Comparison of ENCODE assay signal across 1 cellular context in the genomic region with DNA sequence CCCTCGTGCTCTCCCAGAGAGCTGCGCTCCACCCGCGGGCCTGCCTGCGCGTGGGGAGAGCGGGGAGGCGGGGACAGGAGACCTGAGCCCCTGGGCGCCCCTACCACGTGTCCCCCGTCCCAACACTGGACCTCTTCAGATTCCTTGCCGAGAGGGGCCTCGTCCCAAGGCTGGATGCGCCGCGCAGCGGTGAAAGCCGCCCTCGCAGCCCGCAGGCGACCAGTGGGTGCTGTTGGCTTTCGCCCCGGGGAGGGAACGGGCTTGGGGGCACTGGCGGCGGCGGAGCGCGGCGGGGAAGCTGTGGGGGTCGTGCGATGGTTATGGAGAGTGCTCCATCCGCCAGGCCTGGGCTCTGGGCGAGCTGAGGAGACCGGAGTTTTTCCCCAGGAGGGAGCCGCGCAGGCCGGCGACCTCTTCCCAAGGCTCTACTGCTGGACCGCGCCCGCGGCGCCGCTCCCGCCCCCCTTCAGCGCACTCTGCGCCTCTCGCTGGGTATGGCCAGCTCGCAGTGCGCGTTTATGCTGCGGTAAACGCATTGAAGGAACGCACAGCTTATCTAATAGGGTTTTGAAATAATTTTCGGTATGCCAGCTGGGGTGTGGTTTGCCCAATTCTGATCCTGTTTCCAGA.
TF ChIP-seq lines count a peak whose summit lies in the region.

No MANE protein-coding gene starts in this region.

TF ChIP-seq in GM12878, 131 proteins besides CTCF, POLR2A, EP300 and RAD21:
- TF ChIP-seq, protein P1, sequence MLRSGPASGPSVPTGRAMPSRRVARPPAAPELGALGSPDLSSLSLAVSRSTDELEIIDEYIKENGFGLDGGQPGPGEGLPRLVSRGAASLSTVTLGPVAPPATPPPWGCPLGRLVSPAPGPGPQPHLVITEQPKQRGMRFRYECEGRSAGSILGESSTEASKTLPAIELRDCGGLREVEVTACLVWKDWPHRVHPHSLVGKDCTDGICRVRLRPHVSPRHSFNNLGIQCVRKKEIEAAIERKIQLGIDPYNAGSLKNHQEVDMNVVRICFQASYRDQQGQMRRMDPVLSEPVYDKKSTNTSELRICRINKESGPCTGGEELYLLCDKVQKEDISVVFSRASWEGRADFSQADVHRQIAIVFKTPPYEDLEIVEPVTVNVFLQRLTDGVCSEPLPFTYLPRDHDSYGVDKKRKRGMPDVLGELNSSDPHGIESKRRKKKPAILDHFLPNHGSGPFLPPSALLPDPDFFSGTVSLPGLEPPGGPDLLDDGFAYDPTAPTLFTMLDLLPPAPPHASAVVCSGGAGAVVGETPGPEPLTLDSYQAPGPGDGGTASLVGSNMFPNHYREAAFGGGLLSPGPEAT (IDR thresholded peaks at IDR 0.05; ENCODE audit: low read depth): no peak
- no peak for TF ChIP-seq CREB1 (IDR thresholded peaks at IDR 0.05; ENCODE audit: low read depth)
- TF ChIP-seq EZH2 (IDR thresholded peaks at IDR 0.05; ENCODE audit: borderline replicate concordance, control insufficient read depth, low read depth, low read length): no peak
- TF ChIP-seq BMI1 (IDR thresholded peaks at IDR 0.05; ENCODE audit: borderline replicate concordance): no peak
- TF ChIP-seq, protein P2, sequence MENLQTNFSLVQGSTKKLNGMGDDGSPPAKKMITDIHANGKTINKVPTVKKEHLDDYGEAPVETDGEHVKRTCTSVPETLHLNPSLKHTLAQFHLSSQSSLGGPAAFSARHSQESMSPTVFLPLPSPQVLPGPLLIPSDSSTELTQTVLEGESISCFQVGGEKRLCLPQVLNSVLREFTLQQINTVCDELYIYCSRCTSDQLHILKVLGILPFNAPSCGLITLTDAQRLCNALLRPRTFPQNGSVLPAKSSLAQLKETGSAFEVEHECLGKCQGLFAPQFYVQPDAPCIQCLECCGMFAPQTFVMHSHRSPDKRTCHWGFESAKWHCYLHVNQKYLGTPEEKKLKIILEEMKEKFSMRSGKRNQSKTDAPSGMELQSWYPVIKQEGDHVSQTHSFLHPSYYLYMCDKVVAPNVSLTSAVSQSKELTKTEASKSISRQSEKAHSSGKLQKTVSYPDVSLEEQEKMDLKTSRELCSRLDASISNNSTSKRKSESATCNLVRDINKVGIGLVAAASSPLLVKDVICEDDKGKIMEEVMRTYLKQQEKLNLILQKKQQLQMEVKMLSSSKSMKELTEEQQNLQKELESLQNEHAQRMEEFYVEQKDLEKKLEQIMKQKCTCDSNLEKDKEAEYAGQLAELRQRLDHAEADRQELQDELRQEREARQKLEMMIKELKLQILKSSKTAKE (IDR thresholded peaks at IDR 0.05; ENCODE audit: low read depth, poor library complexity, severe bottlenecking): no peak
- TF ChIP-seq STAT1 (conservative IDR thresholded peaks at IDR 0.05): no peak
- TF ChIP-seq, protein P3, sequence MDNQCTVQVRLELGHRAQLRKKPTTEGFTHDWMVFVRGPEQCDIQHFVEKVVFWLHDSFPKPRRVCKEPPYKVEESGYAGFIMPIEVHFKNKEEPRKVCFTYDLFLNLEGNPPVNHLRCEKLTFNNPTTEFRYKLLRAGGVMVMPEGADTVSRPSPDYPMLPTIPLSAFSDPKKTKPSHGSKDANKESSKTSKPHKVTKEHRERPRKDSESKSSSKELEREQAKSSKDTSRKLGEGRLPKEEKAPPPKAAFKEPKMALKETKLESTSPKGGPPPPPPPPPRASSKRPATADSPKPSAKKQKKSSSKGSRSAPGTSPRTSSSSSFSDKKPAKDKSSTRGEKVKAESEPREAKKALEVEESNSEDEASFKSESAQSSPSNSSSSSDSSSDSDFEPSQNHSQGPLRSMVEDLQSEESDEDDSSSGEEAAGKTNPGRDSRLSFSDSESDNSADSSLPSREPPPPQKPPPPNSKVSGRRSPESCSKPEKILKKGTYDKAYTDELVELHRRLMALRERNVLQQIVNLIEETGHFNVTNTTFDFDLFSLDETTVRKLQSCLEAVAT (IDR thresholded peaks at IDR 0.05): no peak
- TF ChIP-seq CHD2 (IDR thresholded peaks at IDR 0.05; ENCODE audit: borderline replicate concordance, low read depth, low read length): no peak
- no peak for TF ChIP-seq FOS (IDR thresholded peaks at IDR 0.05; ENCODE audit: borderline replicate concordance, extremely low read depth, insufficient read length)
- no peak for TF ChIP-seq GATAD2B (conservative IDR thresholded peaks at IDR 0.05; ENCODE audit: low read depth)
- TF ChIP-seq, protein P4, sequence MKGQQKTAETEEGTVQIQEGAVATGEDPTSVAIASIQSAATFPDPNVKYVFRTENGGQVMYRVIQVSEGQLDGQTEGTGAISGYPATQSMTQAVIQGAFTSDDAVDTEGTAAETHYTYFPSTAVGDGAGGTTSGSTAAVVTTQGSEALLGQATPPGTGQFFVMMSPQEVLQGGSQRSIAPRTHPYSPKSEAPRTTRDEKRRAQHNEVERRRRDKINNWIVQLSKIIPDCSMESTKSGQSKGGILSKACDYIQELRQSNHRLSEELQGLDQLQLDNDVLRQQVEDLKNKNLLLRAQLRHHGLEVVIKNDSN (IDR thresholded peaks at IDR 0.05; ENCODE audit: borderline replicate concordance, extremely low read length, insufficient read depth, low read depth, low read length): no peak
- no peak for TF ChIP-seq BACH1 (IDR thresholded peaks at IDR 0.05; ENCODE audit: borderline replicate concordance)
- TF ChIP-seq MXI1 (IDR thresholded peaks at IDR 0.05; ENCODE audit: low read depth, low read length): no peak
